Comparison of ENCODE assay signal across 8 cellular contexts in the genomic region with DNA sequence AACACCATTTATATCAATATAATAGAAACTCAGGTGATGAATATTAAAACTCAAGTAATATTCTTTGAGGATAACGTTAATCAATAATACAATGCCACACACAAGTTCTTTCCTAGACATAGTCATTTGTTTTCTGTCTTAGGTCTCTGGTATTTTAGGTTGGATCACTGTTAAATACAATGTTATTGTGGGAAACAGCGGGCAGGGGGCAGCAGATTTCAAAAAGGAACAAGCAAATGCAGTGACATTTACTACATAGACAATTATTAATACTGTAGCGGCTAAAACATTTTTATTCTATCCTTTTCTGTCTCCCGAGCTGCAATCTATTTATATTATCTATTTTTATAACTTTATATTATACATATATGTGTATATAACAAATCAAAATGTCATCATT.
A peak's percentile ranks its signal among the peaks of the same experiment; 100 is the strongest.
DNase-seq lines count a peak whose midpoint lies in the region; ATAC-seq, FAIRE-seq and TF ChIP-seq lines count a peak whose summit lies in the region.

No MANE protein-coding gene starts in this region.

- POLR2A ChIA-PET in HCT116 (lab: Charles Lee), result no interaction called here
- POLR2A ChIA-PET in GM12878 (lab: Charles Lee), result no interaction called here
- POLR2A ChIA-PET in naive thymus-derived CD8-positive, alpha-beta T cell (lab: Charles Lee), result no interaction called here

- H3K27ac Mint-ChIP-seq in naive thymus-derived CD8-positive, alpha-beta T cell, result no peak overlapping the region
- H3K27ac Mint-ChIP-seq in natural killer cell treated with Interleukin-12 subunit alpha and Interleukin-12 subunit beta and Interleukin-15 and Interleukin-18, amount 100 ng/mL, for 72 hours, result no peak overlapping the region

- peaks cover 0 to 6% (median 0%) of the 10 kb centered on the region in 5 donors for H3K27me3 Mint-ChIP-seq in naive thymus-derived CD8-positive, alpha-beta T cell
- H3K27me3 Mint-ChIP-seq in natural killer cell treated with Interleukin-12 subunit alpha and Interleukin-12 subunit beta and Interleukin-15 and Interleukin-18, amount 100 ng/mL, for 72 hours, result no peaks in the 10 kb centered on the region

- SMC1A ChIA-PET in GM12878 (lab: Charles Lee; ENCODE audit: uncharacterized antibody, unreplicated experiment), result interaction anchor here (1.8 to 3.2 kb wide), 2 partner anchors 9 to 123 kb away, joined by 8 to 30 read pairs; no protein-coding TSS in a partner anchor

- H3K36me3 Mint-ChIP-seq in naive thymus-derived CD8-positive, alpha-beta T cell, result no peaks in the 10 kb centered on the region
- H3K36me3 Mint-ChIP-seq in natural killer cell treated with Interleukin-12 subunit alpha and Interleukin-12 subunit beta and Interleukin-15 and Interleukin-18, amount 100 ng/mL, for 72 hours, result no peaks in the 10 kb centered on the region

- H3K36me3 ChIP-seq in HCT116 (ENCODE audit: control insufficient read depth in 1 of 2, insufficient read depth in 2 of 2, low read length in 2 of 2) (no peaks in the 10 kb centered on the region), GM12878 (ENCODE audit: control insufficient read depth in 2 of 2, insufficient read depth in 2 of 2, low read length in 1 of 2) (no peaks in the 10 kb centered on the region; a peak in 1 of 4 replicates), right lobe of liver (no peaks in the 10 kb centered on the region)

- in situ Hi-C loops in GM12878 (cut with MboI), result loop anchor here (5.0 kb wide), 1 partner anchor 123 kb away; no protein-coding TSS in a partner anchor

- TF ChIP-seq CTCF in HCT116 (IDR thresholded peaks at IDR 0.05 in 2 of 3, conservative IDR thresholded peaks at IDR 0.05 in 1 of 3; ENCODE audit: borderline replicate concordance in 1 of 3, insufficient read depth in 1 of 3, low read depth in 2 of 3, low read length in 2 of 3), result peak; percentile 32 to 54 (median 44); a peak in 4 of 6 replicates
- TF ChIP-seq CTCF in GM12878 (IDR thresholded peaks at IDR 0.05 in 2 of 3, conservative IDR thresholded peaks at IDR 0.05 in 1 of 3; ENCODE audit: control insufficient read depth in 2 of 3, extremely low read depth in 1 of 3, insufficient read depth in 1 of 3, low read depth in 3 of 3, low read length in 3 of 3), result peak; percentile 44 to 50 (median 48); a peak in 5 of 6 replicates
- TF ChIP-seq CTCF in right lobe of liver (IDR thresholded peaks at IDR 0.05), result peak in 3 of 4 donors; percentile 46 to 51 (median 48)

- H4K20me1 ChIP-seq in HCT116 (ENCODE audit: insufficient read depth) (no peaks in the 10 kb centered on the region), GM12878 (ENCODE audit: control insufficient read depth, insufficient read depth) (no peaks in the 10 kb centered on the region)

- DNase-seq in NOMO-1 treated with DMSO at 0.1 percent for 48 hours (lab: John Stamatoyannopoulos, UW; ENCODE audit: unreplicated experiment) (peak; percentile 14), NOMO-1 treated with dmso at 0.1 percent for 144 hours (lab: John Stamatoyannopoulos, UW; ENCODE audit: unreplicated experiment) (no peak), HCT116 (ENCODE audit: low read depth, low spot score) (peak; percentile 18), NCI-H1105 treated with DMSO at 0.1 percent for 48 hours (lab: John Stamatoyannopoulos, UW) (peak; percentile 21), GM12878 (ENCODE audit: low read depth, low spot score) (peak; percentile 3), right lobe of liver (peak in 1 of 3 donors; percentile 34)
- no peak for DNase-seq in naive thymus-derived CD8-positive, alpha-beta T cell
- no peak for DNase-seq in natural killer cell treated with Interleukin-12 subunit alpha and Interleukin-12 subunit beta and Interleukin-15 and Interleukin-18, amount 100 ng/mL, for 72 hours (ENCODE audit: low spot score)

- no peaks in the 10 kb centered on the region for H3K9me2 ChIP-seq in HCT116 (ENCODE audit: insufficient read depth)

- H3K4me2 ChIP-seq in HCT116 (ENCODE audit: low read length) (no peak overlapping the region), GM12878 (ENCODE audit: control insufficient read depth, insufficient read depth) (no peak overlapping the region)

- peak; percentile 78 for FAIRE-seq in GM12878 (lab: Jason Lieb, UNC)

- CTCF ChIA-PET in HCT116 (lab: Charles Lee), result interaction anchor here (1.0 to 1.6 kb wide), 5 partner anchors 9 to 186 kb away, joined by 3 to 6 read pairs (median 5); partner anchors contain the start of gene ZNHIT6
- CTCF ChIA-PET in GM12878 (lab: Yijun Ruan, JAX), result interaction anchor here (0.8 to 2.5 kb wide), 3 partner anchors 9 to 124 kb away, joined by 3 to 54 read pairs (median 8); no protein-coding TSS in a partner anchor

- H3K4me1 ChIP-seq in HCT116 (ENCODE audit: control insufficient read depth in 1 of 2, insufficient read depth in 2 of 2, low read length in 2 of 2) (peaks cover 3 to 14% of the 10 kb centered on the region in 2 experiments; a peak in 2 of 4 replicates), GM12878 (ENCODE audit: control insufficient read depth, insufficient read depth, low read length) (no peaks in the 10 kb centered on the region), right lobe of liver (no peaks in the 10 kb centered on the region)

- no peaks in the 10 kb centered on the region for H3K27me3 ChIP-seq in HCT116 (ENCODE audit: insufficient read depth, low read length)
- H3K27me3 ChIP-seq in GM12878 (replicated peaks in 1 of 2; ENCODE audit: control insufficient read depth in 2 of 2, insufficient read depth in 2 of 2, low read length in 1 of 2), result no peaks in the 10 kb centered on the region
- no peaks in the 10 kb centered on the region for H3K27me3 ChIP-seq in right lobe of liver

- H3K9me3 Mint-ChIP-seq in naive thymus-derived CD8-positive, alpha-beta T cell, result no peaks in the 10 kb centered on the region
- H3K9me3 Mint-ChIP-seq in natural killer cell treated with Interleukin-12 subunit alpha and Interleukin-12 subunit beta and Interleukin-15 and Interleukin-18, amount 100 ng/mL, for 72 hours, result peaks cover 5% of the 10 kb centered on the region

- H3K9ac ChIP-seq in HCT116 (ENCODE audit: low read length) (no peak overlapping the region), GM12878 (ENCODE audit: control insufficient read depth, insufficient read depth, low read length) (no peak overlapping the region)

- H3K4me1 Mint-ChIP-seq in naive thymus-derived CD8-positive, alpha-beta T cell, result no peaks in the 10 kb centered on the region
- no peaks in the 10 kb centered on the region for H3K4me1 Mint-ChIP-seq in natural killer cell treated with Interleukin-12 subunit alpha and Interleukin-12 subunit beta and Interleukin-15 and Interleukin-18, amount 100 ng/mL, for 72 hours (ENCODE audit: low read depth in 2 of 2)

- 21% methylated on average over 4 of the region's 4 CpGs for WGBS in GM12878 (ENCODE audit: insufficient coverage, insufficient replicate concordance, low lambda C conversion rate, missing lambda C conversion rate)
- WGBS in right lobe of liver (ENCODE audit: insufficient coverage, low coverage, low lambda C conversion rate, missing lambda C conversion rate), result 14% methylated on average over 4 of the region's 4 CpGs

- ATAC-seq in HCT116, result peak; percentile 72
- peak; percentile 76 for ATAC-seq in GM12878
- peak; percentile 40 to 66 (median 46) for ATAC-seq in right lobe of liver
- no peak for ATAC-seq in naive thymus-derived CD8-positive, alpha-beta T cell
- no peak for ATAC-seq in natural killer cell treated with Interleukin-12 subunit alpha and Interleukin-12 subunit beta and Interleukin-15 and Interleukin-18, amount 100 ng/mL, for 72 hours

- no peak overlapping the region for H3K4me3 ChIP-seq in HCT116 (replicated peaks in 1 of 2; ENCODE audit: low read depth in 1 of 2, low read length in 2 of 2)
- H3K4me3 ChIP-seq in GM12878, result no peak overlapping the region
- no peak overlapping the region for H3K4me3 ChIP-seq in right lobe of liver

- peak; percentile 43 for TF ChIP-seq RAD21 in HCT116 (IDR thresholded peaks at IDR 0.05; ENCODE audit: low read depth)
- peak; percentile 65 for TF ChIP-seq RAD21 in GM12878 (IDR thresholded peaks at IDR 0.05; ENCODE audit: insufficient read depth, low read depth, low read length)

- intact Hi-C loops in HCT116 (cut with micrococcal nuclease) (loop anchor here (10.0 kb wide), 1 partner anchor 470 kb away; no protein-coding TSS in a partner anchor), GM12878 (cut with micrococcal nuclease; ENCODE audit: unreplicated experiment) (loop anchor here (1.0 kb wide), 1 partner anchor 124 kb away; no protein-coding TSS in a partner anchor), right lobe of liver (cut with DNase I) (no loop called here)

- TF ChIP-seq EP300 in GM12878 (IDR thresholded peaks at IDR 0.05; ENCODE audit: borderline replicate concordance in 1 of 2, control insufficient read depth in 1 of 2, low read depth in 2 of 2, low read length in 2 of 2), result no peak

- TF ChIP-seq POLR2A in HCT116 (IDR thresholded peaks at IDR 0.05; ENCODE audit: borderline replicate concordance, extremely low read depth, insufficient read depth, insufficient read length) (no peak), GM12878 (IDR thresholded peaks at IDR 0.05; ENCODE audit: low read depth, low read length) (no peak), right lobe of liver (IDR thresholded peaks at IDR 0.05) (no peak)

- BruUV-seq in HCT116 (replicated peaks; lab: Mats Ljungman, UMichigan) (no TSS peak), GM12878 (replicated peaks; lab: Mats Ljungman, UMichigan) (no TSS peak)

- RAD21 ChIA-PET in HCT116 (lab: Charles Lee; ENCODE audit: low non-redundant PET in 1 of 2, low total read pairs in 2 of 2, uncharacterized antibody in 2 of 2, unreplicated experiment in 2 of 2), result no interaction called here
- RAD21 ChIA-PET in GM12878 (lab: Charles Lee; ENCODE audit: unreplicated experiment), result interaction anchor here (0.7 to 1.1 kb wide), 5 partner anchors 16 to 148 kb away, joined by 3 to 11 read pairs (median 3); no protein-coding TSS in a partner anchor

- H3K79me2 ChIP-seq in HCT116 (ENCODE audit: insufficient read depth, low read length), result no peaks in the 10 kb centered on the region
- no peaks in the 10 kb centered on the region for H3K79me2 ChIP-seq in GM12878 (ENCODE audit: control insufficient read depth, insufficient read depth, low read length)

- no peak overlapping the region for H3K4me3 Mint-ChIP-seq in naive thymus-derived CD8-positive, alpha-beta T cell
- no peak overlapping the region for H3K4me3 Mint-ChIP-seq in natural killer cell treated with Interleukin-12 subunit alpha and Interleukin-12 subunit beta and Interleukin-15 and Interleukin-18, amount 100 ng/mL, for 72 hours

- no peaks in the 10 kb centered on the region for H3K9me3 ChIP-seq in HCT116 (ENCODE audit: control insufficient read depth in 1 of 2, insufficient read depth in 1 of 2, low read depth in 1 of 2, low read length in 2 of 2)
- H3K9me3 ChIP-seq in GM12878 (replicated peaks; ENCODE audit: control insufficient read depth, insufficient read depth, low read length), result no peaks in the 10 kb centered on the region
- no peaks in the 10 kb centered on the region for H3K9me3 ChIP-seq in right lobe of liver

- H2AFZ ChIP-seq in HCT116 (ENCODE audit: low read depth, low read length, poor library complexity, severe bottlenecking) (peak overlapping the region; percentile 0), GM12878 (ENCODE audit: control insufficient read depth, low read depth, low read length) (no peak overlapping the region)

- H3K27ac ChIP-seq in HCT116 (ENCODE audit: low read depth, low read length), result no peak overlapping the region
- H3K27ac ChIP-seq in GM12878 (ENCODE audit: control insufficient read depth, insufficient read depth), result no peak overlapping the region
- no peak overlapping the region for H3K27ac ChIP-seq in right lobe of liver

Comparison
In these comparisons a context has a peak if more than half of its experiments do, and no peak if none do; other contexts are left out.
1. DNase-seq: peak in NOMO-1 treated with DMSO at 0.1 percent for 48 hours (single experiment), HCT116 (single experiment), NCI-H1105 treated with DMSO at 0.1 percent for 48 hours (single experiment) and GM12878 (single experiment); none in NOMO-1 treated with dmso at 0.1 percent for 144 hours (single experiment), naive thymus-derived CD8-positive, alpha-beta T cell (0 of 10) and natural killer cell treated with Interleukin-12 subunit alpha and Interleukin-12 subunit beta and Interleukin-15 and Interleukin-18, amount 100 ng/mL, for 72 hours (single experiment).
2. ATAC-seq: peak in HCT116 (single experiment), GM12878 (single experiment) and right lobe of liver (4 of 4); none in naive thymus-derived CD8-positive, alpha-beta T cell (0 of 2) and natural killer cell treated with Interleukin-12 subunit alpha and Interleukin-12 subunit beta and Interleukin-15 and Interleukin-18, amount 100 ng/mL, for 72 hours (0 of 2).
3. intact Hi-C loops: an anchor here in HCT116 (10.0 kb wide) and GM12878 (1.0 kb wide); none called in right lobe of liver.
4. Peak in every context shown above with its lines, with median percentiles within 50 percentile points of each other: CTCF ChIP-seq.